Comparison of ENCODE assay signal across 1 cellular context in the genomic region with DNA sequence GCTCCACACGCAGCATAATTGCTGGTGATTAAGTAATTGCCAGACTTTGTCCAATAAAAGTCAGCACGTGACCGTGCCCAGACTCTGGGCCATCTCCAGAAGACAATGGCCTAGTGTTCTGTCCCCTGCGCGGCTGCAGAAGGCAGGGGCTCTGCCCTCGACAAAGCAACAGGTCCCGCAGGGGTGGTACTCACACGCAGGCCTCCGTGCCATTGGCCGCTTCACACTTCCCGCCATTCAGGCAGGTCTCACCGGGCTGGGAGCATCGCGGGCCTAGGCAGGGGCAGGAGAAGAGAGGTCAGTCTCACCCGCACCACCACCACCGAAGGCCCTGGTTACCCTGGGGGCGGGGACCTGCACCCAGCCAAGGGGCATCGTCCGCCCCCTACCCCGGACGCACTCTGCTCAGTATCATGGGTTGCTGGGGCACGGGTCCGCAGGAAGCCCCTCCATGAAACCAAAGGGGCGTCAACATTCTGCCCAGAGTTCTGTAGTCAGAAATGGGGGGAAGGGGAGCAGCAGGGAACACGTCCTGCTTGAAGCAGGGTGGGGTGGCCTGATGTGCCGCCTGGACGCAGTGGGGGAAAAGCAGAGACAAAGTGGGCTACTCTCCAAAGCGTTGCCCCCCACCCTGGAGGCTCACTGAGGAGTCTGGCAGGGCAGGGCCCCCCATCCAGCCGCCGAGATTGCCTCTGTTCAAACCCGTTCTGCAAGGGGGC.
TF ChIP-seq lines count a peak whose summit lies in the region.

No MANE protein-coding gene starts in this region.

TF ChIP-seq in HCT116, 20 proteins besides CTCF, POLR2A, EP300 and RAD21 (continued from another document):
- TF ChIP-seq SRF (IDR thresholded peaks at IDR 0.05; ENCODE audit: low read depth) (no peak), POLR2AphosphoS5 (IDR thresholded peaks at IDR 0.05; ENCODE audit: low read depth, low read length) (no peak), SP1 (IDR thresholded peaks at IDR 0.05; ENCODE audit: low read depth) (no peak), ELF1 (IDR thresholded peaks at IDR 0.05; ENCODE audit: borderline replicate concordance, low read depth) (no peak), JUND (IDR thresholded peaks at IDR 0.05) (no peak), YY1 (IDR thresholded peaks at IDR 0.05; ENCODE audit: extremely low read depth, insufficient replicate concordance, low read depth, low read length) (no peak), ZFX (IDR thresholded peaks at IDR 0.05) (no peak), EZH2phosphoT487 (IDR thresholded peaks at IDR 0.05; ENCODE audit: borderline replicate concordance) (no peak), ZNF274 (IDR thresholded peaks at IDR 0.05; ENCODE audit: low read depth, low read length) (no peak)
- TF ChIP-seq, protein P1, sequence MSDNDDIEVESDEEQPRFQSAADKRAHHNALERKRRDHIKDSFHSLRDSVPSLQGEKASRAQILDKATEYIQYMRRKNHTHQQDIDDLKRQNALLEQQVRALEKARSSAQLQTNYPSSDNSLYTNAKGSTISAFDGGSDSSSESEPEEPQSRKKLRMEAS (IDR thresholded peaks at IDR 0.05), result no peak
- TF ChIP-seq, protein P2, sequence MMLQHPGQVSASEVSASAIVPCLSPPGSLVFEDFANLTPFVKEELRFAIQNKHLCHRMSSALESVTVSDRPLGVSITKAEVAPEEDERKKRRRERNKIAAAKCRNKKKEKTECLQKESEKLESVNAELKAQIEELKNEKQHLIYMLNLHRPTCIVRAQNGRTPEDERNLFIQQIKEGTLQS (IDR thresholded peaks at IDR 0.05), result no peak
TF ChIP-seq in HCT116: peak in this region for 0.
